In genomic region chr1:108817016-108817415, GRCh38 we compare ENCODE assay signal across 1 cellular context.
TF ChIP-seq lines count a peak whose summit lies in the region.

No MANE protein-coding gene starts in this region.

TF ChIP-seq in H1, 55 proteins besides CTCF, POLR2A, EP300 and RAD21:
- TF ChIP-seq SIRT6 (IDR thresholded peaks at IDR 0.05; ENCODE audit: low read length) (no peak), TAF1 (IDR thresholded peaks at IDR 0.05; ENCODE audit: low read depth, low read length) (0 out of 2 replicates have a peak, but pooled peaks have one; percentile 5)
